Comparison of ENCODE assay signal across 12 cellular contexts in the genomic region with DNA sequence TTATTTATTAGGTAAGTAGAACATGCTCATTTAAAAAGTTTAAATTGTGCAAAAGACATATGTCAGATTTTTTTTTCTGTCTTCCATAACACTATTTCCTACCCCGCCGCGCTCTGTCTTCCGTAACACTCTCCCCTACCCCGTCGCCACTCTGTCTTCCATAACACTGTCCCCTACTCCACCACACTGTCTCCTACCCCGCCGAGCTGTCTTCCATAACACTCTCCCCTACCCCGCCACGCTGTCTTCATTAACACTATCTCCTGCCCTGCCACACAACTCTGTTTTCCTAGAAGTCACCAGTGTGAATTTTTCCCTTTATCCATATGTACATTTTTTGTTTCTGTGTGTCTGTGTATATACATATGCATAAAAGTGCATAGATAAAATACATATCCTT. TPM values are rescaled to one million over a fixed set of nuclear protein-coding genes. Genes with fewer than 3 reads are reported as not detected.
DNase-seq lines count a peak whose midpoint lies in the region; ATAC-seq and TF ChIP-seq lines count a peak whose summit lies in the region.
"Had no signal": no experiment of that assay in that cellular context is flagged by ENCODE, and none has a peak within 500 bp of the region (broad histone marks: within the 10 kb centered on the region; RNA-seq: fewer than 3 reads in every experiment).

No MANE protein-coding gene starts in this region.

- H2AK5ac ChIP-seq in mesenchymal stem cell (ENCODE audit: low read length, severe bottlenecking), result no peak overlapping the region

- peak overlapping the region; percentile 16 for H3K27ac Mint-ChIP-seq in CD4-positive, alpha-beta T cell

- CTCF ChIA-PET in CD4-positive, alpha-beta T cell (lab: Charles Lee), result no interaction called here

- peak overlapping the region; percentile 42 for H3K4me2 ChIP-seq in mesenchymal stem cell (ENCODE audit: low read length, poor library complexity, severe bottlenecking)

- peaks cover 48% of the 10 kb centered on the region for H3K36me3 Mint-ChIP-seq in CD4-positive, alpha-beta T cell (ENCODE audit: low read depth)

- peak overlapping the region; percentile 5 for H3K4me3 Mint-ChIP-seq in CD4-positive, alpha-beta T cell

- no peak overlapping the region for H2BK120ac ChIP-seq in mesenchymal stem cell (ENCODE audit: low read depth, low read length)

- H3K36me3 ChIP-seq in HUES48 (ENCODE audit: control insufficient read depth, insufficient read depth, low read length) (peaks cover 68% of the 10 kb centered on the region), brain microvascular endothelial cell (replicated peaks) (peaks cover 14% of the 10 kb centered on the region), mesenchymal stem cell (ENCODE audit: control insufficient read depth in 1 of 2, insufficient read depth in 2 of 2, low read depth in 1 of 2, low read length in 2 of 2) (peaks cover 8 to 54% of the 10 kb centered on the region in 2 experiments)

- H2BK15ac ChIP-seq in mesenchymal stem cell (ENCODE audit: low read depth, poor library complexity, severe bottlenecking), result no peak overlapping the region

- H3K4ac ChIP-seq in mesenchymal stem cell (ENCODE audit: low read depth in 1 of 2, low read length in 2 of 2), result no peak overlapping the region

- H3K4me1 ChIP-seq in HUES48 (ENCODE audit: control insufficient read depth, insufficient read depth, low read length) (peaks cover 8% of the 10 kb centered on the region; the same call in 1 of the 2 replicates), mesenchymal stem cell (ENCODE audit: control insufficient read depth, insufficient read depth, low read depth, low read length) (peaks cover 11% of the 10 kb centered on the region)

- H3K27me3 ChIP-seq in CD4-positive, alpha-beta T cell (ENCODE audit: control insufficient read depth, insufficient read depth, low read length), result no peaks in the 10 kb centered on the region
- H3K27me3 ChIP-seq in HUES48 (ENCODE audit: control insufficient read depth, insufficient read depth, low read length) (no peaks in the 10 kb centered on the region), brain microvascular endothelial cell (replicated peaks) (no peaks in the 10 kb centered on the region), mesenchymal stem cell (ENCODE audit: control insufficient read depth in 1 of 2, insufficient read depth in 1 of 2, low read length in 2 of 2) (no peaks in the 10 kb centered on the region)
- H3K27me3 ChIP-seq: spleen, stomach had no signal

- in situ Hi-C loops in brain microvascular endothelial cell (cut with HindIII; ENCODE audit: low pct_ligation_motif_present, low sequenced_read_pairs), result no loop called here

- H3K27me3 Mint-ChIP-seq in CD4-positive, alpha-beta T cell, result no peaks in the 10 kb centered on the region

- no peak overlapping the region for H3K18ac ChIP-seq in mesenchymal stem cell (ENCODE audit: low read depth in 1 of 2, low read length in 2 of 2)

- no peak overlapping the region for H2BK12ac ChIP-seq in mesenchymal stem cell (ENCODE audit: low read length in 2 of 2)

- H2BK5ac ChIP-seq in mesenchymal stem cell (ENCODE audit: low read depth, low read length, poor library complexity, severe bottlenecking), result no peak overlapping the region

- no peak overlapping the region for H4K91ac ChIP-seq in mesenchymal stem cell (ENCODE audit: low read length)

- WGBS in mesenchymal stem cell, result 63% methylated on average over 10 of the region's 10 CpGs

- no peak overlapping the region for H3K9ac ChIP-seq in HUES48 (ENCODE audit: low read depth, low read length)
- no peak overlapping the region for H3K9ac ChIP-seq in mesenchymal stem cell (ENCODE audit: low read length)

- peaks cover 39% of the 10 kb centered on the region for H3K4me1 Mint-ChIP-seq in CD4-positive, alpha-beta T cell (ENCODE audit: low read depth)

- H4K8ac ChIP-seq in mesenchymal stem cell (ENCODE audit: low read length), result no peak overlapping the region

- H3K9me3 ChIP-seq in CD4-positive, alpha-beta T cell (ENCODE audit: control insufficient read depth, low read length), result no peaks in the 10 kb centered on the region
- H3K9me3 ChIP-seq in HUES48 (ENCODE audit: control insufficient read depth, insufficient read depth, low read length) (no peaks in the 10 kb centered on the region), mesenchymal stem cell (ENCODE audit: control insufficient read depth, low read length) (no peaks in the 10 kb centered on the region)
- H3K9me3 ChIP-seq: spleen, stomach had no signal

- no peak for DNase-seq in CD4-positive, alpha-beta T cell
- DNase-seq in brain microvascular endothelial cell (no peak), mesenchymal stem cell (no peak), NK-92 (lab: John Stamatoyannopoulos, UW; ENCODE audit: unreplicated experiment) (no peak), NCI-H128 (lab: John Stamatoyannopoulos, UW; ENCODE audit: unreplicated experiment) (no peak), T1000 (lab: John Stamatoyannopoulos, UW) (no peak)
- DNase-seq: NCI-H2029 treated with DMSO at 0.1 percent for 48 hours, spleen, stomach had no signal

- no peak overlapping the region for H2AFZ ChIP-seq in mesenchymal stem cell (ENCODE audit: low read depth, low read length)

- no peaks in the 10 kb centered on the region for H3K9me3 Mint-ChIP-seq in CD4-positive, alpha-beta T cell

- H3K14ac ChIP-seq in mesenchymal stem cell (ENCODE audit: low read length in 2 of 2), result peak overlapping the region in 1 of 2 experiments; percentile 88

- POLR2A ChIA-PET in CD4-positive, alpha-beta T cell (lab: Charles Lee), result no interaction called here

- TF ChIP-seq CTCF in CD4-positive, alpha-beta T cell (IDR thresholded peaks at IDR 0.05), result no peak
- no peak for TF ChIP-seq CTCF in brain microvascular endothelial cell (IDR thresholded peaks at IDR 0.05; ENCODE audit: low read depth, low read length, missing control alignments)

- H3K79me1 ChIP-seq in mesenchymal stem cell (replicated peaks; ENCODE audit: low read length, poor library complexity, severe bottlenecking), result peaks cover 4% of the 10 kb centered on the region

- peak overlapping the region; percentile 99; the same call in 1 of the 2 replicates for H3K4me3 ChIP-seq in HUES48 (ENCODE audit: low read depth, low read length)
- H3K4me3 ChIP-seq in brain microvascular endothelial cell (ENCODE audit: low read depth, low read length), result peak overlapping the region; percentile 97
- peak overlapping the region in 1 of 2 experiments; percentile 27 for H3K4me3 ChIP-seq in mesenchymal stem cell (ENCODE audit: insufficient read depth in 1 of 2, low read depth in 1 of 2, low read length in 2 of 2)
- H3K4me3 ChIP-seq: spleen, stomach had no signal

- H3K23ac ChIP-seq in mesenchymal stem cell (ENCODE audit: low read length in 2 of 2), result no peak overlapping the region

- no peak overlapping the region for H3K27ac ChIP-seq in CD4-positive, alpha-beta T cell (ENCODE audit: low read depth, low read length)
- no peak overlapping the region for H3K27ac ChIP-seq in HUES48 (ENCODE audit: low read depth, low read length)
- H3K27ac ChIP-seq in brain microvascular endothelial cell, result no peak overlapping the region
- H3K27ac ChIP-seq in mesenchymal stem cell (ENCODE audit: low read length, poor library complexity, severe bottlenecking), result no peak overlapping the region
- H3K27ac ChIP-seq: stomach had no signal

- no peak for ATAC-seq in CD4-positive, alpha-beta T cell (ENCODE audit: poor library complexity)
- no peak for ATAC-seq in GM18868 (IDR thresholded peaks at IDR 0.05; ENCODE audit: unreplicated experiment)
- ATAC-seq: left lobe of liver had no signal

- intact Hi-C loops in CD4-positive, alpha-beta T cell (cut with DNase I, micrococcal nuclease), result loop anchor here in 1 of 2 experiments (2.0 kb wide), 1 partner anchor 127 kb away; no protein-coding TSS in a partner anchor

RNA-seq across cellular contexts. Expression of gene MSMO1, which starts 4.4 kb away (rescaled TPM):
- 10 to 100 TPM; 13.3 to 15.1 TPM for total RNA-seq in CD4-positive, alpha-beta T cell
- polyA plus RNA-seq in mesenchymal stem cell (2013, experiment 1 of 2), result 313 TPM
- polyA plus RNA-seq in mesenchymal stem cell (2013, experiment 2 of 2), result 343 TPM

RNA-seq across cellular contexts. Expression of gene CPE, which starts 47.0 kb away (rescaled TPM):
- total RNA-seq in CD4-positive, alpha-beta T cell, result not detected
- 60.8 TPM for polyA plus RNA-seq in mesenchymal stem cell (2013, experiment 1 of 2)
- polyA plus RNA-seq in mesenchymal stem cell (2013, experiment 2 of 2), result 63.6 TPM
